In the genomic region with DNA sequence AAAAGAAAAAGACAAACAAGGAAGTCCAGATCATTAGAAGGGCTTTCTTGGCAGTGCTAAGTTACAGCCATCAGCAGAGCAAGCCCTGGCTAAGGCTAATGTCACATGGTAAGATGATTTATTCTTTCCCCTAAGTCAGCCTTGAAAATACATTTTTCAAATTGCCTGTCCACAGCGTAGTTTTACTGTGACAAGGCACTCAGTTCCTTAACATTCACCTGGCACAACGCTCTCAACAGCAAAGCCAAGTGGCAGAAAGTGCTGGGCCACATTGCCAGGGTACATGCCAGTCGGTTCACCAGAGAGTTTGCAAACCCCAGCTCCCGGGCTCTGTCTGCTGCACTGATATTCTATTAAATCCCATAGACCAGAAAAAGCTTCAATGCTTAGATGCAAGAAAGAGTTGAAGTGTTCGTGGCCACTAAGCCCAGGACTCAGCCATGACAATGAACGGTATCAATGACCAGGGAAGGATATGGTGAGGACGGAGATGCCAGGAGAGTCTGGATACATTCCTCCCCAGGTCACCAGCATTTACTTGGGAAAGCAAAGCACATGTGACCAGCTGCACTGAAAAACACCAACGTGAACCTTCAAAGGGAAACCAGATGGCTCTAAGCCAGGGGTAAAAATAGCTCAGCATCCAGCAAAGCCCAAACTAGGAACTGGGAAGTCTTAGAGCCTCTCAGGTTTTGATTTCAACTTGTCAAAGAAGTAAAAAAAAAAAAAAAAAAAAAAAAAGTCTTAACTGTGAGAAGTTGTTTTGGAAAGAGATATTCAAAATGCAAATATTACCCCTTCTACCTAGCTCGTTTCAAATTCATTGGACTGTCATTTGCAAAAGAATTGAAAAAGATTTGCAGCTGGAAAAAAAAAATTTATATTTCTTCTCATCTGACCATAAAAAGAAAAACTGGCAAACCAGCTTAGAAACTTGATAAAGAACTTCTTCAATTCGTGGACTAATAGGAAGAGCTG, we compare ENCODE assay signal across 1 cellular context.
TF ChIP-seq lines count a peak whose summit lies in the region.

No MANE protein-coding gene starts in this region.

TF ChIP-seq in IMR-90, 13 proteins besides CTCF, POLR2A, EP300 and RAD21:
- TF ChIP-seq, protein P1, sequence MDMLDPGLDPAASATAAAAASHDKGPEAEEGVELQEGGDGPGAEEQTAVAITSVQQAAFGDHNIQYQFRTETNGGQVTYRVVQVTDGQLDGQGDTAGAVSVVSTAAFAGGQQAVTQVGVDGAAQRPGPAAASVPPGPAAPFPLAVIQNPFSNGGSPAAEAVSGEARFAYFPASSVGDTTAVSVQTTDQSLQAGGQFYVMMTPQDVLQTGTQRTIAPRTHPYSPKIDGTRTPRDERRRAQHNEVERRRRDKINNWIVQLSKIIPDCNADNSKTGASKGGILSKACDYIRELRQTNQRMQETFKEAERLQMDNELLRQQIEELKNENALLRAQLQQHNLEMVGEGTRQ (IDR thresholded peaks at IDR 0.05; ENCODE audit: low read depth, low read length): peak; percentile 34; the same call in 1 of the 2 replicates
- no peak for TF ChIP-seq CEBPB (IDR thresholded peaks at IDR 0.05; ENCODE audit: low read depth, low read length)
